ENCODE assay signal across 40 cellular contexts in the genomic region with DNA sequence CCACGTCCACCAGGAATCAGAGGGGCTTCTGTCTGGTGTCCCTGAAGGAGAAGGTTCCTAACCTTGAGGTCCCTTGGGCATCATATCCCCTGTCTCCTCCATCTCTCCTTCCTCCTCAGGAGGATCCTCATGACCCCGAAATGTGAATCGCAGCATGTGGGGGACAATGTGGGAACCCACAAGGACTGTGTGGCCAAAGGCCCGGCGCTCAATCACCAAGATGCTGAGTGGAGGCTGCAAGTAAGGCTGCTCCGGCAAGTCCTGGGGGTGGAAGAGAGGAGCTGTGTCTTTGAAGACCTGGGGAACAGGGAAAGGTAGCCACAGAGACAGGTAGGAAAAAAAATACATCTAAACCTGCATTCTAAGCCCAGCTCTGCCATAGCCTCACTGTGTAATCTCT. TPM values are rescaled to one million over a fixed set of nuclear protein-coding genes. Genes with fewer than 3 reads are reported as not detected.
"Had no signal": no experiment of that assay in that cellular context is flagged by ENCODE, and none has a peak within 500 bp of the region (broad histone marks: within the 10 kb centered on the region; RNA-seq: fewer than 3 reads in every experiment).

No MANE protein-coding gene starts in this region.

- H3K27me3 ChIP-seq: adrenal gland, body of pancreas, brain microvascular endothelial cell, breast epithelium had no signal

- H3K36me3 Mint-ChIP-seq: activated CD4-positive, alpha-beta memory T cell treated with anti-CD3 and anti-CD28 coated beads for 36 hours; activated naive CD4-positive, alpha-beta T cell treated with anti-CD3 and anti-CD28 coated beads, Interleukin-2, amount 50 U/mL, for 72 hours; activated naive CD8-positive, alpha-beta T cell treated with anti-CD3 and anti-CD28 coated beads for 36 hours had no signal

- ATAC-seq: activated CD8-positive, alpha-beta T cell treated with anti-CD3 and anti-CD28 coated beads for 36 hours; activated naive CD4-positive, alpha-beta T cell treated with anti-CD3 and anti-CD28 coated beads, Interleukin-2, amount 50 U/mL, for 72 hours; activated T-cell treated with anti-CD3 and anti-CD28 coated beads, Interleukin-2, amount 50 U/mL, for 4 hours; activated T-cell treated with anti-CD3 and anti-CD28 coated beads, Interleukin-2, amount 50 U/mL, for 72 hours; activated T-helper 17 cell treated with anti-CD3 and anti-CD28 coated beads, Interleukin-2, amount 50 U/mL, for 72 hours; body of pancreas had no signal

- FAIRE-seq: astrocyte, TTC549 had no signal

- H3K27ac Mint-ChIP-seq: activated B cell treated with CpG ODN at 0.5 μM for 24 hours; activated CD4-positive, alpha-beta memory T cell treated with anti-CD3 and anti-CD28 coated beads for 36 hours; activated CD4-positive, alpha-beta T cell treated with anti-CD3 and anti-CD28 coated beads, Interleukin-2, amount 10 ng/mL, durations not matched to agents 24 days and 14 days; activated CD8-positive, alpha-beta T cell treated with anti-CD3 and anti-CD28 coated beads for 36 hours; activated naive CD4-positive, alpha-beta T cell treated with anti-CD3 and anti-CD28 coated beads for 36 hours; activated naive CD4-positive, alpha-beta T cell treated with anti-CD3 and anti-CD28 coated beads, Interleukin-2, amount 50 U/mL, for 72 hours; activated naive CD8-positive, alpha-beta T cell treated with anti-CD3 and anti-CD28 coated beads for 36 hours; activated T-cell treated with anti-CD3 and anti-CD28 coated beads, Interleukin-2, amount 50 U/mL, for 72 hours; activated T-helper 1 cell treated with anti-CD3 and anti-CD28 coated beads, Interleukin-12 subunit alpha, Interleukin-12 subunit beta, Interleukin-2, Interleukin-4 antibody, amounts not matched to agents 30 ng/mL and 10 ng/mL and 1 ng/mL, durations not matched to agents 14 hours and 24 hours and 36 hours; activated T-helper 17 cell treated with anti-CD3 and anti-CD28 coated beads, Interleukin-2, amount 50 U/mL, for 72 hours; T-helper 1 cell treated with Interleukin-12 subunit alpha and Interleukin-12 subunit beta and Interleukin-4 antibody, amounts not matched to agents 30 μg/mL and 1 μg/mL, for 36 hours; T-helper 2 cell treated with Interferon-gamma antibody and Interleukin-4, amounts not matched to agents 5 μg/mL and 100 μg/mL, for 36 hours had no signal

- H3K27ac ChIP-seq: adrenal gland, body of pancreas, brain microvascular endothelial cell, breast epithelium, VCaP had no signal

- H3K9me3 Mint-ChIP-seq: activated CD8-positive, alpha-beta T cell treated with anti-CD3 and anti-CD28 coated beads for 36 hours; activated naive CD4-positive, alpha-beta T cell treated with anti-CD3 and anti-CD28 coated beads, Interleukin-2, amount 50 U/mL, for 72 hours; activated T-cell treated with anti-CD3 and anti-CD28 coated beads, Interleukin-2, amount 50 U/mL, for 72 hours; activated T-helper 17 cell treated with anti-CD3 and anti-CD28 coated beads, Interleukin-2, amount 50 U/mL, for 72 hours; T-helper 1 cell treated with Interleukin-12 subunit alpha and Interleukin-12 subunit beta and Interleukin-4 antibody, amounts not matched to agents 30 μg/mL and 1 μg/mL, for 36 hours had no signal

- H3K4me3 ChIP-seq: adrenal gland, body of pancreas, breast epithelium had no signal

- H3K4me1 ChIP-seq: adrenal gland, body of pancreas, breast epithelium had no signal

- H3K27me3 Mint-ChIP-seq: activated B cell treated with CpG ODN at 0.5 μM for 24 hours; activated CD4-positive, alpha-beta memory T cell treated with anti-CD3 and anti-CD28 coated beads for 36 hours; activated CD8-positive, alpha-beta T cell treated with anti-CD3 and anti-CD28 coated beads for 36 hours had no signal

- DNase-seq: activated B cell treated with CpG ODN at 0.5 μM for 24 hours; activated CD4-positive, alpha-beta memory T cell treated with anti-CD3 and anti-CD28 coated beads for 36 hours; activated CD4-positive, alpha-beta T cell treated with anti-CD3 and anti-CD28 coated beads for 4 hours; activated CD4-positive, alpha-beta T cell treated with anti-CD3 and anti-CD28 coated beads, Interleukin-2, amount 10 ng/mL, durations not matched to agents 24 days and 14 days; activated CD4-positive, alpha-beta T cell treated with anti-CD3 and anti-CD28 coated beads, Interleukin-2, amount 50 U/mL, for 1 hour; activated CD4-positive, alpha-beta T cell treated with anti-CD3 and anti-CD28 coated beads, Interleukin-2, amount 50 U/mL, for 4 hours; activated CD4-positive, CD25-positive, alpha-beta regulatory T cell treated with anti-CD3 and anti-CD28 coated beads, Interleukin-2, amount 50 U/mL, for 72 hours; activated CD8-positive, alpha-beta memory T cell treated with anti-CD3 and anti-CD28 coated beads, Interleukin-2, amount 50 U/mL, for 4 hours; activated CD8-positive, alpha-beta T cell treated with anti-CD3 and anti-CD28 coated beads for 36 hours; activated gamma-delta T cell treated with Interleukin-2 at 50 U/mL for 16 hours; activated naive CD4-positive, alpha-beta T cell; activated naive CD4-positive, alpha-beta T cell treated with anti-CD3 and anti-CD28 coated beads for 36 hours; activated naive CD4-positive, alpha-beta T cell treated with anti-CD3 and anti-CD28 coated beads, Interleukin-2, amount 50 U/mL, for 16 hours; activated naive CD8-positive, alpha-beta T cell treated with anti-CD3 and anti-CD28 coated beads for 36 hours; activated T-cell treated with anti-CD3 and anti-CD28 coated beads for 4 hours; activated T-cell treated with anti-CD3 and anti-CD28 coated beads, Interleukin-2, amount 50 U/mL, for 1 hour; activated T-cell treated with anti-CD3 and anti-CD28 coated beads, Interleukin-2, amount 50 U/mL, for 4 hours; activated T-cell treated with anti-CD3 and anti-CD28 coated beads, Interleukin-2, amount 50 U/mL, for 72 hours; adrenal gland; amygdala; anterior cingulate cortex; body of pancreas; brain microvascular endothelial cell; caudate nucleus; cerebellar nuclear complex; SW 1271; T-helper 1 cell; T-helper 2 cell; T-helper 9 cell had no signal

- H3K4me1 Mint-ChIP-seq: activated B cell treated with CpG ODN at 0.5 μM for 24 hours; activated CD4-positive, alpha-beta T cell treated with anti-CD3 and anti-CD28 coated beads, Interleukin-2, amount 10 ng/mL, durations not matched to agents 24 days and 14 days; activated naive CD8-positive, alpha-beta T cell treated with anti-CD3 and anti-CD28 coated beads for 36 hours; activated T-helper 17 cell treated with anti-CD3 and anti-CD28 coated beads, Interleukin-2, amount 50 U/mL, for 72 hours; central memory CD8-positive, alpha-beta T cell had no signal

- H3K4me3 Mint-ChIP-seq: activated B cell treated with CpG ODN at 0.5 μM for 24 hours; activated CD4-positive, alpha-beta memory T cell treated with anti-CD3 and anti-CD28 coated beads for 36 hours; activated CD4-positive, alpha-beta T cell treated with anti-CD3 and anti-CD28 coated beads, Interleukin-2, amount 10 ng/mL, durations not matched to agents 24 days and 14 days; activated CD8-positive, alpha-beta T cell treated with anti-CD3 and anti-CD28 coated beads for 36 hours; activated naive CD4-positive, alpha-beta T cell treated with anti-CD3 and anti-CD28 coated beads for 36 hours; activated naive CD8-positive, alpha-beta T cell treated with anti-CD3 and anti-CD28 coated beads for 36 hours; activated T-cell treated with anti-CD3 and anti-CD28 coated beads, Interleukin-2, amount 50 U/mL, for 4 hours; activated T-cell treated with anti-CD3 and anti-CD28 coated beads, Interleukin-2, amount 50 U/mL, for 72 hours; activated T-helper 1 cell treated with anti-CD3 and anti-CD28 coated beads, Interleukin-12 subunit alpha, Interleukin-12 subunit beta, Interleukin-2, Interleukin-4 antibody, amounts not matched to agents 30 ng/mL and 10 ng/mL and 1 ng/mL, durations not matched to agents 14 hours and 24 hours and 36 hours; activated T-helper 17 cell treated with anti-CD3 and anti-CD28 coated beads, Interleukin-2, amount 50 U/mL, for 72 hours; central memory CD8-positive, alpha-beta T cell; T-helper 1 cell treated with Interleukin-12 subunit alpha and Interleukin-12 subunit beta and Interleukin-4 antibody, amounts not matched to agents 30 μg/mL and 1 μg/mL, for 36 hours; T-helper 2 cell treated with Interferon-gamma antibody and Interleukin-4, amounts not matched to agents 5 μg/mL and 100 μg/mL, for 36 hours had no signal

- H3K36me3 ChIP-seq: adrenal gland, brain microvascular endothelial cell, breast epithelium had no signal

- H3K9me3 ChIP-seq: adrenal gland, body of pancreas had no signal

RNA-seq across cellular contexts. Expression of a gene that starts 49.7 kb away (rescaled TPM):
- total RNA-seq: activated B cell treated with CpG ODN at 0.5 μM for 24 hours; activated CD4-positive, alpha-beta memory T cell treated with anti-CD3 and anti-CD28 coated beads for 36 hours; activated CD4-positive, alpha-beta T cell treated with anti-CD3 and anti-CD28 coated beads, Interleukin-2, amount 10 ng/mL, durations not matched to agents 24 days and 14 days; activated CD8-positive, alpha-beta memory T cell treated with anti-CD3 and anti-CD28 coated beads for 36 hours; activated CD8-positive, alpha-beta T cell treated with anti-CD3 and anti-CD28 coated beads for 36 hours; activated naive CD4-positive, alpha-beta T cell treated with anti-CD3 and anti-CD28 coated beads for 36 hours; activated naive CD4-positive, alpha-beta T cell treated with anti-CD3 and anti-CD28 coated beads, Interleukin-2, amount 50 U/mL, for 72 hours; activated naive CD8-positive, alpha-beta T cell treated with anti-CD3 and anti-CD28 coated beads for 36 hours; activated T-cell treated with anti-CD3 and anti-CD28 coated beads, Interleukin-2, amount 50 U/mL, for 4 hours; activated T-cell treated with anti-CD3 and anti-CD28 coated beads, Interleukin-2, amount 50 U/mL, for 72 hours; activated T-helper 1 cell treated with anti-CD3 and anti-CD28 coated beads, Interleukin-12 subunit alpha, Interleukin-12 subunit beta, Interleukin-2, Interleukin-4 antibody, amounts not matched to agents 30 ng/mL and 10 ng/mL and 1 ng/mL, durations not matched to agents 14 hours and 24 hours and 36 hours; activated T-helper 17 cell treated with anti-CD3 and anti-CD28 coated beads, Interleukin-2, amount 50 U/mL, for 72 hours; adrenal gland; astrocyte; body of pancreas; breast epithelium had no signal
- polyA plus RNA-seq: adrenal gland had no signal
